Comparison of ENCODE assay signal across 10 cellular contexts in the genomic region with DNA sequence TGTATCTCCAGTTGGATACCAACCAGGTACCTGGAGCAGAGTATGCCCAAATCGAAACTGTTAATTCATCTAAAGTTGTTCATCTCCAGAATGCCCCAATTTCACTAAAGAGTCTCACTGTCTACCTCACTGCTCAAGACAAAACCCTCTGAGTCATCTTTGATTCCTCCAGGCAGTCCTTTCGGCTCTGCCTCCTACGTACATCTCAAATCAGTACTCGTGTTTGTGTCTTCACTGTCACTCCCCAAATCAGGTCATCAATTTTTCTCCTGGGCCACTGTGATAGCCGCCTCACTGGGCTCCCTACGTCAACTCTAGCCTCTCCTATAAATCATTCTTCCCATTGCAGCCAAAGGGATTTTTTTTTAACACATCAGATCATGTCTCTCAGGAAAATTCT. TPM values are rescaled to one million over a fixed set of nuclear protein-coding genes. Genes with fewer than 3 reads are reported as not detected.
DNase-seq lines count a peak whose midpoint lies in the region; ATAC-seq and TF ChIP-seq lines count a peak whose summit lies in the region.
"Had no signal": no experiment of that assay in that cellular context is flagged by ENCODE, and none has a peak within 500 bp of the region (broad histone marks: within the 10 kb centered on the region; RNA-seq: fewer than 3 reads in every experiment).

No MANE protein-coding gene starts in this region.

- peak overlapping the region; percentile 76 for H2AFZ ChIP-seq in GM23338
- no peak overlapping the region for H2AFZ ChIP-seq in SK-N-SH (ENCODE audit: low read depth)

- intact Hi-C loops in esophagus squamous epithelium (cut with DNase I): no loop called here

- no peak overlapping the region for H3K27ac Mint-ChIP-seq in GM23338

- 29 to 43% methylated on average over 6 of the region's 6 CpGs for WGBS in esophagus squamous epithelium, 2 donors
- 80% methylated on average over 6 of the region's 6 CpGs for WGBS in SK-N-SH (ENCODE audit: low lambda C conversion rate)

- DNase-seq in GM23338 (ENCODE audit: low spot score) (no peak), T-helper 22 cell (ENCODE audit: low read depth) (peak; percentile 52), esophagus squamous epithelium (lab: John Stamatoyannopoulos, UW) (no peak), SK-N-SH (no peak), NCI-H1417 treated with DMSO at 0.1 percent for 48 hours (lab: John Stamatoyannopoulos, UW) (no peak), DMS153 treated with DMSO at 0.1 percent for 48 hours (lab: John Stamatoyannopoulos, UW; ENCODE audit: unreplicated experiment) (no peak), AG08395 (ENCODE audit: low spot score) (no peak)
- DNase-seq: SHP77 had no signal

- no peak overlapping the region for H3K27ac ChIP-seq in GM23338 (ENCODE audit: low read depth)
- peak overlapping the region in 3 of 4 donors; percentile 63 to 75 (median 64) for H3K27ac ChIP-seq in esophagus squamous epithelium
- no peak overlapping the region for H3K27ac ChIP-seq in SK-N-SH (ENCODE audit: low read depth in 2 of 2, low read length in 1 of 2)

- POLR2A ChIA-PET in SK-N-SH (lab: Yijun Ruan, JAX): no interaction called here

- CTCF ChIA-PET in SK-N-SH (lab: Yijun Ruan, JAX): interaction anchor here (1.4 kb wide), 1 partner anchor 20 kb away, joined by 3 read pairs; no protein-coding TSS in a partner anchor

- H3K9me2 ChIP-seq in GM23338 (ENCODE audit: insufficient read depth) (peaks cover 6% of the 10 kb centered on the region), SK-N-SH (no peaks in the 10 kb centered on the region)

- H3K27me3 ChIP-seq in GM23338 (ENCODE audit: insufficient read depth): no peaks in the 10 kb centered on the region
- no peaks in the 10 kb centered on the region for H3K27me3 ChIP-seq in esophagus squamous epithelium
- H3K27me3 ChIP-seq in SK-N-SH (ENCODE audit: insufficient read depth): no peaks in the 10 kb centered on the region

- ATAC-seq in GM18499 (IDR thresholded peaks at IDR 0.05; ENCODE audit: insufficient read depth, unreplicated experiment): peak; percentile 72
- no peak for ATAC-seq in GM23338

- H3K36me3 ChIP-seq in GM23338 (ENCODE audit: insufficient read depth) (no peaks in the 10 kb centered on the region), esophagus squamous epithelium (no peaks in the 10 kb centered on the region), SK-N-SH (replicated peaks in 1 of 2; ENCODE audit: control insufficient read depth in 1 of 2, insufficient read depth in 2 of 2, low read length in 1 of 2) (no peaks in the 10 kb centered on the region)

- H3K4me1 ChIP-seq in GM23338 (ENCODE audit: insufficient read depth) (peaks cover 19% of the 10 kb centered on the region), esophagus squamous epithelium (peaks cover 0 to 25% (median 8%) of the 10 kb centered on the region in 3 donors), SK-N-SH (ENCODE audit: control insufficient read depth in 1 of 2, insufficient read depth in 2 of 2, low read depth in 1 of 2, low read length in 1 of 2) (no peaks in the 10 kb centered on the region)

- H3K36me3 Mint-ChIP-seq in GM23338 (ENCODE audit: low read depth): no peaks in the 10 kb centered on the region

- no peak for TF ChIP-seq POLR2A in esophagus squamous epithelium (IDR thresholded peaks at IDR 0.05)

- no peaks in the 10 kb centered on the region; the same call in 2 of the 3 replicates for H3K9me3 Mint-ChIP-seq in GM23338

- no peak overlapping the region for H3K9ac ChIP-seq in SK-N-SH

- peaks cover 2% of the 10 kb centered on the region for H3K27me3 Mint-ChIP-seq in GM23338 (ENCODE audit: insufficient read depth, low read depth, poor library complexity)

- H3K4me3 Mint-ChIP-seq in GM23338: no peak overlapping the region

- TF ChIP-seq CTCF in GM23338 (conservative IDR thresholded peaks at IDR 0.05; ENCODE audit: low read depth in 2 of 2) (no peak), esophagus squamous epithelium (IDR thresholded peaks at IDR 0.05) (no peak), SK-N-SH (IDR thresholded peaks at IDR 0.05) (no peak)

- no peaks in the 10 kb centered on the region for H4K20me1 ChIP-seq in GM23338 (replicated peaks; ENCODE audit: insufficient read depth)
- no peaks in the 10 kb centered on the region for H4K20me1 ChIP-seq in SK-N-SH (ENCODE audit: insufficient read depth)

- no peaks in the 10 kb centered on the region for H3F3A ChIP-seq in GM23338 (replicated peaks; ENCODE audit: low read depth)
- H3F3A ChIP-seq in SK-N-SH (replicated peaks; ENCODE audit: insufficient read depth): no peaks in the 10 kb centered on the region

- H3K9me3 ChIP-seq in esophagus squamous epithelium (no peaks in the 10 kb centered on the region), SK-N-SH (no peaks in the 10 kb centered on the region; the same call in 1 of the 2 replicates)

- TF ChIP-seq RAD21 in SK-N-SH (IDR thresholded peaks at IDR 0.05; ENCODE audit: low read length): no peak

- H3K4me2 ChIP-seq in GM23338 (no peak overlapping the region), SK-N-SH (no peak overlapping the region)

- H3K4me1 Mint-ChIP-seq in GM23338: peaks cover 13% of the 10 kb centered on the region

- no peak for TF ChIP-seq EP300 in SK-N-SH (IDR thresholded peaks at IDR 0.05; ENCODE audit: borderline replicate concordance in 1 of 2, low read depth in 1 of 2, low read length in 1 of 2)

- H3K79me2 ChIP-seq in GM23338 (replicated peaks; ENCODE audit: insufficient read depth): no peaks in the 10 kb centered on the region
- H3K79me2 ChIP-seq in SK-N-SH (ENCODE audit: insufficient read depth): no peaks in the 10 kb centered on the region

- H3K4me3 ChIP-seq in GM23338: no peak overlapping the region
- H3K4me3 ChIP-seq in esophagus squamous epithelium: no peak overlapping the region
- H3K4me3 ChIP-seq in SK-N-SH (ENCODE audit: low read depth in 2 of 2, low read length in 1 of 2): no peak overlapping the region
- H3K4me3 ChIP-seq: lung had no signal

TF ChIP-seq in GM23338, 12 proteins besides CTCF, POLR2A, EP300 and RAD21 (continues in another document):
- TF ChIP-seq NANOG (IDR thresholded peaks at IDR 0.05; ENCODE audit: borderline replicate concordance) (no peak), JUNB (IDR thresholded peaks at IDR 0.05; ENCODE audit: unreplicated experiment) (no peak), ZNF114 (CRISPR knock-in tag; IDR thresholded peaks at IDR 0.05) (no peak)
- TF ChIP-seq, protein P1, sequence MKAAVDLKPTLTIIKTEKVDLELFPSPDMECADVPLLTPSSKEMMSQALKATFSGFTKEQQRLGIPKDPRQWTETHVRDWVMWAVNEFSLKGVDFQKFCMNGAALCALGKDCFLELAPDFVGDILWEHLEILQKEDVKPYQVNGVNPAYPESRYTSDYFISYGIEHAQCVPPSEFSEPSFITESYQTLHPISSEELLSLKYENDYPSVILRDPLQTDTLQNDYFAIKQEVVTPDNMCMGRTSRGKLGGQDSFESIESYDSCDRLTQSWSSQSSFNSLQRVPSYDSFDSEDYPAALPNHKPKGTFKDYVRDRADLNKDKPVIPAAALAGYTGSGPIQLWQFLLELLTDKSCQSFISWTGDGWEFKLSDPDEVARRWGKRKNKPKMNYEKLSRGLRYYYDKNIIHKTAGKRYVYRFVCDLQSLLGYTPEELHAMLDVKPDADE (IDR thresholded peaks at IDR 0.05): no peak

TF ChIP-seq in SK-N-SH, 30 proteins besides CTCF, POLR2A, EP300 and RAD21:
- no peak for TF ChIP-seq GATA2 (CRISPR knock-in tag; IDR thresholded peaks at IDR 0.05)
- TF ChIP-seq POLR2AphosphoS5 (IDR thresholded peaks at IDR 0.05; ENCODE audit: low read depth, low read length): no peak
- TF ChIP-seq ELF1 (IDR thresholded peaks at IDR 0.05): no peak
- TF ChIP-seq FOSL2 (IDR thresholded peaks at IDR 0.05; ENCODE audit: borderline replicate concordance, low read depth): no peak
- TF ChIP-seq CHD2 (IDR thresholded peaks at IDR 0.05; ENCODE audit: low read length, partially characterized antibody): no peak
- no peak for TF ChIP-seq FOXM1 (IDR thresholded peaks at IDR 0.05; ENCODE audit: low read depth)
- TF ChIP-seq EZH2phosphoT487 (IDR thresholded peaks at IDR 0.05; ENCODE audit: borderline replicate concordance, low read depth): no peak
- TF ChIP-seq, protein P2, sequence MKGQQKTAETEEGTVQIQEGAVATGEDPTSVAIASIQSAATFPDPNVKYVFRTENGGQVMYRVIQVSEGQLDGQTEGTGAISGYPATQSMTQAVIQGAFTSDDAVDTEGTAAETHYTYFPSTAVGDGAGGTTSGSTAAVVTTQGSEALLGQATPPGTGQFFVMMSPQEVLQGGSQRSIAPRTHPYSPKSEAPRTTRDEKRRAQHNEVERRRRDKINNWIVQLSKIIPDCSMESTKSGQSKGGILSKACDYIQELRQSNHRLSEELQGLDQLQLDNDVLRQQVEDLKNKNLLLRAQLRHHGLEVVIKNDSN (IDR thresholded peaks at IDR 0.05; ENCODE audit: borderline replicate concordance, low read depth): no peak
- no peak for TF ChIP-seq TAF1 (IDR thresholded peaks at IDR 0.05; ENCODE audit: borderline replicate concordance, low read depth, low read length)
- TF ChIP-seq NFIC (IDR thresholded peaks at IDR 0.05; ENCODE audit: borderline replicate concordance): no peak
- TF ChIP-seq YY1 (IDR thresholded peaks at IDR 0.05; ENCODE audit: low read depth): no peak

RNA-seq across cellular contexts. Expression of a gene that starts 42.1 kb away (rescaled TPM):
- total RNA-seq in GM23338 (2014; rRNA removed; shearing (Covaris generic)): 108 and 136 TPM in 2 replicates
- 69.2 and 69.4 TPM in 2 replicates for polyA plus RNA-seq in GM23338 (2016; fragmentation: Nextera tagmentation; extraction: Ambion mirVana)
- 10 to 100 TPM; 12.3 to 35.9 (median 24.8) TPM for total RNA-seq in esophagus squamous epithelium
- polyA plus RNA-seq in SK-N-SH (2012; rRNA removed): 8.6 and 9.8 TPM in 2 replicates
- 10.4 and 13.6 TPM in 2 replicates for polyA plus RNA-seq in SK-N-SH (2012; cell fraction: cytosol; rRNA removed)
- polyA plus RNA-seq in SK-N-SH (2012; cell fraction: nucleus; rRNA removed): 14.1 and 16.2 TPM in 2 replicates

Comparison
In these comparisons a context has a peak if more than half of its experiments do, and no peak if none do; other contexts are left out.
1. H3K27ac ChIP-seq: peak in esophagus squamous epithelium (3 of 4); none in GM23338 (single experiment) and SK-N-SH (0 of 2).